In the genomic region with DNA sequence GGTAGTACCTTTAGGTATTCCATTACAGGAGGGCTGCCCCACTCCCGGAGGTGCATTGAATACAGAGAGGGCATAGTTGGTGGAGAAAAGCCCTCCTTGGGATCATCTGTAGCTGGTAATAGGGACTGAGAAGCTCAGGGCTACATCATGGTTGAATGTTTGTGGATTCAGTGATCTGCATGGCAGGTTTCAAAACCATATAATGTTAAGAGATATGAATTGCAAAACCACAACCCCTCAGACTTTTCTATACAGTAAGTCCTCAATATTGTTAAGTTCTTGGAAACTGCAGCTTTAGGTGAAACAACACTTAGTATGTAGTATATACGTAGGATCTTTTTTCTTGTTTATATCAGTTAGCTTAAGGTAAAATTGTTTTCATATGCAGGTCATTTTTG, we compare ENCODE assay signal across 13 cellular contexts. TPM values are rescaled to one million over a fixed set of nuclear protein-coding genes. Genes with fewer than 3 reads are reported as not detected.
DNase-seq lines count a peak whose midpoint lies in the region; ATAC-seq and TF ChIP-seq lines count a peak whose summit lies in the region.
"Had no signal": no experiment of that assay in that cellular context is flagged by ENCODE, and none has a peak within 500 bp of the region (broad histone marks: within the 10 kb centered on the region; RNA-seq: fewer than 3 reads in every experiment).

No MANE protein-coding gene starts in this region.

- H3K14ac ChIP-seq in mesenchymal stem cell (ENCODE audit: low read length in 2 of 2) = no peak overlapping the region

- no peak overlapping the region for H2BK120ac ChIP-seq in mesenchymal stem cell (ENCODE audit: low read depth, low read length)

- no peak overlapping the region for H3K9ac ChIP-seq in mesenchymal stem cell (ENCODE audit: low read length)

- no peak for TF ChIP-seq CTCF in Calu3 (IDR thresholded peaks at IDR 0.05; ENCODE audit: unreplicated experiment)
- no peak for TF ChIP-seq CTCF in ascending aorta (IDR thresholded peaks at IDR 0.05)

- no peak overlapping the region for H3K4me2 ChIP-seq in mesenchymal stem cell (ENCODE audit: low read length, poor library complexity, severe bottlenecking)

- H2BK12ac ChIP-seq in mesenchymal stem cell (ENCODE audit: low read length in 2 of 2) = no peak overlapping the region

- ATAC-seq in GM19328 (IDR thresholded peaks at IDR 0.05; ENCODE audit: unreplicated experiment) (peak; percentile 34), HG02943 (IDR thresholded peaks at IDR 0.05; ENCODE audit: low read depth, unreplicated experiment) (peak; percentile 27), SK-N-SH treated with all-trans-retinoic acid at 6 μM for 48 hours (peak; percentile 28)

- WGBS in mesenchymal stem cell = 100% methylated on average over 1 of the region's 2 CpGs

- H3K36me3 Mint-ChIP-seq in Calu3 (ENCODE audit: insufficient read depth, unreplicated experiment) = no peaks in the 10 kb centered on the region

- DNase-seq in Calu3 (no peak), mesenchymal stem cell (no peak), ascending aorta (ENCODE audit: low spot score in 2 of 2) (no peak)
- no peak for DNase-seq in stimulated activated CD4-positive, alpha-beta T cell treated with anti-CD3 and anti-CD28 coated beads, Interleukin-1b, Interleukin-23, amount 100 ng/mL, for 48 hours
- no peak for DNase-seq in activated CD4-positive, alpha-beta T cell treated with anti-CD3 and anti-CD28 coated beads, Interleukin-2, amount 50 U/mL, for 4 hours
- DNase-seq: activated gamma-delta T cell, endodermal cell, immature natural killer cell, NCI-H1930, retina had no signal

- H3K9me3 ChIP-seq in mesenchymal stem cell (ENCODE audit: control insufficient read depth, low read length) (no peaks in the 10 kb centered on the region), ascending aorta (no peaks in the 10 kb centered on the region)

- no peak overlapping the region for H4K91ac ChIP-seq in mesenchymal stem cell (ENCODE audit: low read length)

- no peak overlapping the region for H2BK15ac ChIP-seq in mesenchymal stem cell (ENCODE audit: low read depth, poor library complexity, severe bottlenecking)

- H3K18ac ChIP-seq in mesenchymal stem cell (ENCODE audit: low read depth in 1 of 2, low read length in 2 of 2) = no peak overlapping the region

- H3K36me3 ChIP-seq in mesenchymal stem cell (ENCODE audit: control insufficient read depth in 1 of 2, insufficient read depth in 2 of 2, low read depth in 1 of 2, low read length in 2 of 2) (no peaks in the 10 kb centered on the region), ascending aorta (no peaks in the 10 kb centered on the region)

- CTCF ChIA-PET in Calu3 (lab: Charles Lee) = no interaction called here

- no peak overlapping the region for H2BK5ac ChIP-seq in mesenchymal stem cell (ENCODE audit: low read depth, low read length, poor library complexity, severe bottlenecking)

- peak overlapping the region; percentile 30 for H3K4me3 Mint-ChIP-seq in Calu3 (ENCODE audit: low read depth, unreplicated experiment)
- H3K4me3 Mint-ChIP-seq: endodermal cell, immature natural killer cell had no signal

- no peak overlapping the region for H4K8ac ChIP-seq in mesenchymal stem cell (ENCODE audit: low read length)

- intact Hi-C loops in Calu3 (cut with micrococcal nuclease; ENCODE audit: unreplicated experiment) (no loop called here), ascending aorta (cut with DNase I) (no loop called here)

- H2AFZ ChIP-seq in mesenchymal stem cell (ENCODE audit: low read depth, low read length) = no peak overlapping the region

- H3K4me1 ChIP-seq in mesenchymal stem cell (ENCODE audit: control insufficient read depth, insufficient read depth, low read depth, low read length) = peaks cover 9% of the 10 kb centered on the region
- H3K4me1 ChIP-seq in ascending aorta = peaks cover 3 to 9% of the 10 kb centered on the region in 2 donors

- H3K27me3 ChIP-seq in mesenchymal stem cell (ENCODE audit: control insufficient read depth in 1 of 2, insufficient read depth in 1 of 2, low read length in 2 of 2) = no peaks in the 10 kb centered on the region
- H3K27me3 ChIP-seq in ascending aorta = no peaks in the 10 kb centered on the region

- H2AK5ac ChIP-seq in mesenchymal stem cell (ENCODE audit: low read length, severe bottlenecking) = no peak overlapping the region

- peaks cover 4% of the 10 kb centered on the region for H3K9me3 Mint-ChIP-seq in Calu3 (ENCODE audit: low read depth, unreplicated experiment)
- H3K9me3 Mint-ChIP-seq: endodermal cell had no signal

- H3K4me3 ChIP-seq in mesenchymal stem cell (ENCODE audit: insufficient read depth in 1 of 2, low read depth in 1 of 2, low read length in 2 of 2) (no peak overlapping the region), ascending aorta (no peak overlapping the region)

- peaks cover 18% of the 10 kb centered on the region for H3K79me1 ChIP-seq in mesenchymal stem cell (replicated peaks; ENCODE audit: low read length, poor library complexity, severe bottlenecking)

- no peaks in the 10 kb centered on the region for H3K27me3 Mint-ChIP-seq in Calu3 (ENCODE audit: unreplicated experiment)

- H3K27ac ChIP-seq in mesenchymal stem cell (ENCODE audit: low read length, poor library complexity, severe bottlenecking) (no peak overlapping the region), ascending aorta (no peak overlapping the region)

- no TSS peak for BruUV-seq in Calu3 (replicated peaks; lab: Mats Ljungman, UMichigan)

- no peak overlapping the region for H3K23ac ChIP-seq in mesenchymal stem cell (ENCODE audit: low read length in 2 of 2)

- peak overlapping the region; percentile 19 for H3K27ac Mint-ChIP-seq in Calu3 (ENCODE audit: unreplicated experiment)
- H3K27ac Mint-ChIP-seq: endodermal cell, immature natural killer cell had no signal

- H3K4me1 Mint-ChIP-seq in Calu3 (ENCODE audit: low read depth, unreplicated experiment) = peaks cover 65% of the 10 kb centered on the region

- H3K4ac ChIP-seq in mesenchymal stem cell (ENCODE audit: low read depth in 1 of 2, low read length in 2 of 2) = no peak overlapping the region

TF ChIP-seq in SK-N-SH treated with all-trans-retinoic acid at 6 μM for 48 hours, 23 proteins besides CTCF, POLR2A, EP300 and RAD21:
- TF ChIP-seq GLIS3 (CRISPR knock-in tag; IDR thresholded peaks at IDR 0.05) = no peak
- no peak for TF ChIP-seq TCF4 (CRISPR knock-in tag; IDR thresholded peaks at IDR 0.05; ENCODE audit: borderline replicate concordance)
- no peak for TF ChIP-seq OSR1 (CRISPR knock-in tag; IDR thresholded peaks at IDR 0.05)
- TF ChIP-seq RARB (CRISPR knock-in tag; IDR thresholded peaks at IDR 0.05) = no peak
- TF ChIP-seq CSDC2 (CRISPR knock-in tag; IDR thresholded peaks at IDR 0.05) = no peak

RNA-seq across cellular contexts. Expression of a gene that starts 11.3 kb away (rescaled TPM):
- 84.3 and 105 TPM in 2 replicates for total RNA-seq in Calu3 (2022)
- 19.5 TPM for polyA plus RNA-seq in mesenchymal stem cell (2013, experiment 1 of 2)
- polyA plus RNA-seq in mesenchymal stem cell (2013, experiment 2 of 2) = 17.6 TPM
- total RNA-seq in ascending aorta = 18.5 TPM
